In genomic region chr5:144170276-144171024, GRCh38 we compare ENCODE assay signal across 8 cellular contexts. TPM values are rescaled to one million over a fixed set of nuclear protein-coding genes. Genes with fewer than 3 reads are reported as not detected.
A peak's percentile ranks its signal among the peaks of the same experiment; 100 is the strongest.
DNase-seq lines count a peak whose midpoint lies in the region; ATAC-seq, FAIRE-seq and TF ChIP-seq lines count a peak whose summit lies in the region.

Gene KCTD16 (plus strand): TSS chr5:144170873.
Gene YIPF5 (minus strand): TSS chr5:144170659. CDS start chr5:144169955, 704 bp downstream.

- CTCF ChIA-PET in RWPE1 (lab: Yijun Ruan, JAX): interaction anchor here (0.6 to 0.7 kb wide), 2 partner anchors 11 to 1784 kb away, joined by 3 to 4 read pairs; no protein-coding TSS in a partner anchor

- no peaks in the 10 kb centered on the region for H3K36me3 Mint-ChIP-seq in natural killer cell

- TF ChIP-seq CTCF in RWPE1 (conservative IDR thresholded peaks at IDR 0.05; ENCODE audit: low read depth) (no peak), fibroblast of pulmonary artery (IDR thresholded peaks at IDR 0.05; ENCODE audit: low read length, missing control alignments) (no peak), natural killer cell (IDR thresholded peaks at IDR 0.05) (no peak)

- DNase-seq in ELF-1 (ENCODE audit: low read depth, low spot score) (peak; percentile 99), H54 (ENCODE audit: insufficient read length, low spot score) (peak; percentile 81), LoVo (ENCODE audit: low spot score) (peak; percentile 99), RWPE1 (ENCODE audit: low spot score) (peak; percentile 99), fibroblast of pulmonary artery (ENCODE audit: low read depth) (peak; percentile 98), natural killer cell (peak; percentile 89)
- peak; percentile 95 for DNase-seq in activated T-helper 9 cell treated with anti-CD3 and anti-CD28 coated beads, Interleukin-2, amount 50 U/mL, for 16 hours (ENCODE audit: low read depth)
- peak; percentile 92 to 97 (median 97) for DNase-seq in stimulated activated naive CD4-positive, alpha-beta T cell (lab: John Stamatoyannopoulos, UW)

- H3K4me1 Mint-ChIP-seq in natural killer cell: peaks cover 30 to 41% of the 10 kb centered on the region in 2 donors

- H3K27me3 Mint-ChIP-seq in natural killer cell (ENCODE audit: low read depth in 2 of 2): peaks cover 12 to 18% of the 10 kb centered on the region in 2 donors

- FAIRE-seq in H54 (lab: Jason Lieb, UNC): peak; percentile 100

- H3K9me3 Mint-ChIP-seq in natural killer cell: no peaks in the 10 kb centered on the region

- intact Hi-C loops in natural killer cell (cut with micrococcal nuclease): loop anchor here (1.0 kb wide), 1 partner anchor 22 kb away; no protein-coding TSS in a partner anchor

- peak; percentile 92 to 96 (median 93) for ATAC-seq in natural killer cell

- H3K27ac ChIP-seq in RWPE1: peak within 1 kb of the TSS; percentile 75

- peak within 1 kb of the TSS; percentile 91 to 97 for H3K27ac Mint-ChIP-seq in natural killer cell

- POLR2A ChIA-PET in RWPE1 (lab: Yijun Ruan, JAX; ENCODE audit: low non-redundant PET): no interaction called here

- H3K4me3 Mint-ChIP-seq in natural killer cell: peak within 1 kb of the TSS; percentile 94

- TF ChIP-seq POLR2A in H54 (IDR thresholded peaks at IDR 0.05; ENCODE audit: low read depth, low read length): peak; percentile 36; the same call in 1 of the 2 replicates

- H3K4me3 ChIP-seq in fibroblast of pulmonary artery (replicated peaks; ENCODE audit: low read depth, low read length): peak within 1 kb of the TSS; percentile 88

RNA-seq across cellular contexts. Expression of gene KCTD16, which starts in this region (rescaled TPM):
- under 1 TPM in 1 of 3 donors, not detected in 2; 0.16 TPM for total RNA-seq in natural killer cell

RNA-seq across cellular contexts. Expression of gene YIPF5, which starts in this region (rescaled TPM):
- 10 to 100 TPM; 19.8 to 26.0 (median 24.6) TPM for total RNA-seq in natural killer cell

Comparison
In these comparisons a context has a peak if more than half of its experiments do, and no peak if none do; other contexts are left out.
1. Peak in every context shown above with its lines: DNase-seq, ATAC-seq, H3K4me3 ChIP-seq and H3K27ac ChIP-seq.